ENCODE assay signal across 16 cellular contexts in genomic region chr12:94732367-94732990, GRCh38.
"Had no signal": no experiment of that assay in that cellular context is flagged by ENCODE, and none has a peak within 500 bp of the region (broad histone marks: within the 10 kb centered on the region; RNA-seq: fewer than 3 reads in every experiment).

No MANE protein-coding gene starts in this region.

- H3K4me1 Mint-ChIP-seq: activated naive CD8-positive, alpha-beta T cell treated with anti-CD3 and anti-CD28 coated beads for 36 hours; stimulated activated naive CD8-positive, alpha-beta T cell treated with anti-CD3 and anti-CD28 coated beads, Interleukin-15, amount 100 ng/mL, for 72 hours had no signal

- H3K9me3 Mint-ChIP-seq: effector memory CD8-positive, alpha-beta T cell; natural killer cell; stimulated activated naive CD8-positive, alpha-beta T cell treated with anti-CD3 and anti-CD28 coated beads, Interleukin-15, amount 100 ng/mL, for 72 hours had no signal

- DNase-seq: activated CD4-positive, alpha-beta T cell treated with anti-CD3 and anti-CD28 coated beads, Interleukin-2, amount 50 U/mL, for 1 hour; activated CD8-positive, alpha-beta memory T cell treated with anti-CD3 and anti-CD28 coated beads for 24 hours; activated gamma-delta T cell treated with Interleukin-2 at 50 U/mL for 16 hours; activated naive CD8-positive, alpha-beta T cell treated with anti-CD3 and anti-CD28 coated beads for 36 hours; amygdala; effector memory CD8-positive, alpha-beta T cell; gastrocnemius medialis; left lung; mesenchymal stem cell; natural killer cell; psoas muscle; stimulated activated CD4-positive, alpha-beta T cell treated with anti-CD3 and anti-CD28 coated beads, Interleukin-1b, Interleukin-23, amount 100 ng/mL, for 48 hours; stimulated activated naive CD8-positive, alpha-beta T cell treated with anti-CD3 and anti-CD28 coated beads, Interleukin-15, amount 100 ng/mL, for 72 hours; SW 1271; T-helper 9 cell had no signal

- H3K36me3 Mint-ChIP-seq: activated naive CD8-positive, alpha-beta T cell treated with anti-CD3 and anti-CD28 coated beads for 36 hours; brain; natural killer cell had no signal

- H3K27ac Mint-ChIP-seq: activated naive CD8-positive, alpha-beta T cell treated with anti-CD3 and anti-CD28 coated beads for 36 hours; effector memory CD8-positive, alpha-beta T cell; natural killer cell; stimulated activated naive CD8-positive, alpha-beta T cell treated with anti-CD3 and anti-CD28 coated beads, Interleukin-15, amount 100 ng/mL, for 72 hours had no signal

- H3K4me3 Mint-ChIP-seq: brain; effector memory CD8-positive, alpha-beta T cell; natural killer cell; stimulated activated naive CD8-positive, alpha-beta T cell treated with anti-CD3 and anti-CD28 coated beads, Interleukin-15, amount 100 ng/mL, for 72 hours had no signal

- H3K27me3 Mint-ChIP-seq: activated naive CD8-positive, alpha-beta T cell treated with anti-CD3 and anti-CD28 coated beads for 36 hours had no signal
